Comparison of ENCODE assay signal across 16 cellular contexts in genomic region chr5:76455531-76456132, GRCh38.
"Had no signal": no experiment of that assay in that cellular context is flagged by ENCODE, and none has a peak within 500 bp of the region (broad histone marks: within the 10 kb centered on the region; RNA-seq: fewer than 3 reads in every experiment).

No MANE protein-coding gene starts in this region.

- H3K9me3 ChIP-seq: left ventricle myocardium inferior, prostate gland, upper lobe of left lung had no signal

- H3K4me1 ChIP-seq: left ventricle myocardium inferior, neural progenitor cell, prostate gland had no signal

- H3K36me3 ChIP-seq: brain microvascular endothelial cell, left ventricle myocardium inferior, neural progenitor cell, prostate gland, upper lobe of left lung had no signal

- H3K27me3 Mint-ChIP-seq: activated CD4-positive, alpha-beta T cell treated with anti-CD3 and anti-CD28 coated beads for 36 hours; activated naive CD4-positive, alpha-beta T cell treated with anti-CD3 and anti-CD28 coated beads, Interleukin-2, amount 10 ng/mL, durations not matched to agents 7 days and 5 days; activated naive CD8-positive, alpha-beta T cell treated with anti-CD3 and anti-CD28 coated beads, Interleukin-2, amount 50 U/mL, for 24 hours; stimulated activated naive CD8-positive, alpha-beta T cell treated with anti-CD3 and anti-CD28 coated beads, Interleukin-15, Interleukin-2, amounts not matched to agents 100 ng/mL and 50 ng/mL, for 24 hours had no signal

- H3K4me3 ChIP-seq: left ventricle myocardium inferior, neural progenitor cell, prostate gland, upper lobe of left lung had no signal

- H3K9me3 Mint-ChIP-seq: activated naive CD8-positive, alpha-beta T cell treated with anti-CD3 and anti-CD28 coated beads, Interleukin-2, amount 50 U/mL, for 24 hours; neural progenitor cell; stimulated activated naive CD8-positive, alpha-beta T cell treated with anti-CD3 and anti-CD28 coated beads, Interleukin-15, Interleukin-2, amounts not matched to agents 100 ng/mL and 50 ng/mL, for 24 hours had no signal

- H3K27me3 ChIP-seq: brain microvascular endothelial cell, neural progenitor cell, upper lobe of left lung had no signal

- DNase-seq: activated CD4-positive, alpha-beta T cell treated with anti-CD3 and anti-CD28 coated beads for 36 hours; activated CD4-positive, alpha-beta T cell treated with anti-CD3 and anti-CD28 coated beads, Interleukin-2, amount 50 U/mL, for 48 hours; activated naive CD4-positive, alpha-beta T cell treated with anti-CD3 and anti-CD28 coated beads, Interleukin-2, amount 10 ng/mL, durations not matched to agents 7 days and 5 days; activated naive CD8-positive, alpha-beta T cell treated with anti-CD3 and anti-CD28 coated beads, Interleukin-2, amount 50 U/mL, for 24 hours; activated T-cell treated with anti-CD3 and anti-CD28 coated beads for 4 hours; anterior cingulate cortex; brain microvascular endothelial cell; central memory CD4-positive, alpha-beta T cell; left ventricle myocardium inferior; mammary epithelial cell; right cardiac atrium; T-helper 2 cell; upper lobe of left lung had no signal

- H3K27ac Mint-ChIP-seq: activated CD4-positive, alpha-beta T cell treated with anti-CD3 and anti-CD28 coated beads for 36 hours; activated naive CD4-positive, alpha-beta T cell treated with anti-CD3 and anti-CD28 coated beads, Interleukin-2, amount 10 ng/mL, durations not matched to agents 7 days and 5 days; activated naive CD8-positive, alpha-beta T cell treated with anti-CD3 and anti-CD28 coated beads, Interleukin-2, amount 50 U/mL, for 24 hours; neural progenitor cell; stimulated activated naive CD8-positive, alpha-beta T cell treated with anti-CD3 and anti-CD28 coated beads, Interleukin-15, Interleukin-2, amounts not matched to agents 100 ng/mL and 50 ng/mL, for 24 hours had no signal

- ATAC-seq: activated CD4-positive, alpha-beta T cell treated with anti-CD3 and anti-CD28 coated beads for 36 hours; activated naive CD8-positive, alpha-beta T cell treated with anti-CD3 and anti-CD28 coated beads, Interleukin-2, amount 50 U/mL, for 24 hours; right cardiac atrium had no signal

- H3K4me3 Mint-ChIP-seq: activated CD4-positive, alpha-beta T cell treated with anti-CD3 and anti-CD28 coated beads for 36 hours; activated naive CD4-positive, alpha-beta T cell treated with anti-CD3 and anti-CD28 coated beads, Interleukin-2, amount 10 ng/mL, durations not matched to agents 7 days and 5 days; activated naive CD8-positive, alpha-beta T cell treated with anti-CD3 and anti-CD28 coated beads, Interleukin-2, amount 50 U/mL, for 24 hours; neural progenitor cell; stimulated activated naive CD8-positive, alpha-beta T cell treated with anti-CD3 and anti-CD28 coated beads, Interleukin-15, Interleukin-2, amounts not matched to agents 100 ng/mL and 50 ng/mL, for 24 hours had no signal

- H3K27ac ChIP-seq: brain microvascular endothelial cell, left ventricle myocardium inferior, neural progenitor cell, prostate gland, upper lobe of left lung had no signal
